1 cellular context compared by ENCODE assay signal in genomic region chr1:155166006-155166372, GRCh38.
TF ChIP-seq lines count a peak whose summit lies in the region.

No MANE protein-coding gene starts in this region.

TF ChIP-seq in WTC11, 78 proteins besides CTCF, POLR2A, EP300 and RAD21:
- TF ChIP-seq EMX1 (CRISPR knock-in tag; IDR thresholded peaks at IDR 0.05) (no peak), TEAD4 (CRISPR knock-in tag; IDR thresholded peaks at IDR 0.05) (0 out of 2 replicates have a peak, but pooled peaks have one; percentile 14)
